8 cellular contexts compared by ENCODE assay signal in genomic region chr17:50079334-50080095, GRCh38. TPM values are rescaled to one million over a fixed set of nuclear protein-coding genes. Genes with fewer than 3 reads are reported as not detected.
A peak's percentile ranks its signal among the peaks of the same experiment; 100 is the strongest.
DNase-seq lines count a peak whose midpoint lies in the region; ATAC-seq, FAIRE-seq and TF ChIP-seq lines count a peak whose summit lies in the region.

No MANE protein-coding gene starts in this region.

- FAIRE-seq in HepG2 (lab: Jason Lieb, UNC), result peak; percentile 85

- ATAC-seq in HepG2 (peak; percentile 92), HG02623 (IDR thresholded peaks at IDR 0.05; ENCODE audit: unreplicated experiment) (no peak)

- no peaks in the 10 kb centered on the region for H3K9me3 ChIP-seq in HepG2 (ENCODE audit: low read length)
- no peaks in the 10 kb centered on the region for H3K9me3 ChIP-seq in thyroid gland
- no peaks in the 10 kb centered on the region for H3K9me3 ChIP-seq in effector memory CD4-positive, alpha-beta T cell (ENCODE audit: control insufficient read depth, low read length)

- no peaks in the 10 kb centered on the region for H3K79me2 ChIP-seq in HepG2 (ENCODE audit: insufficient read depth, low read length)

- H3K27me3 ChIP-seq in HepG2 (ENCODE audit: control insufficient read depth in 1 of 2, insufficient read depth in 2 of 2, low read length in 2 of 2), result peaks cover 0 to 13% of the 10 kb centered on the region in 2 experiments; a peak in 1 of 5 replicates
- H3K27me3 ChIP-seq in thyroid gland, result no peaks in the 10 kb centered on the region
- no peaks in the 10 kb centered on the region for H3K27me3 ChIP-seq in effector memory CD4-positive, alpha-beta T cell (replicated peaks; ENCODE audit: control insufficient read depth, insufficient read depth, low read length, poor library complexity, severe bottlenecking)

- POLR2A ChIA-PET in HepG2 (lab: Yijun Ruan, JAX), result no interaction called here

- TF ChIP-seq CTCF in LNCaP clone FGC (IDR thresholded peaks at IDR 0.05; ENCODE audit: control insufficient read depth, extremely low read depth, insufficient read depth) (peak; percentile 23; the same call in 1 of the 2 replicates), astrocyte of the cerebellum (IDR thresholded peaks at IDR 0.05; ENCODE audit: low read depth, low read length, missing control alignments) (peak; percentile 61), HepG2 (CRISPR knock-in tag; IDR thresholded peaks at IDR 0.05) (peak; percentile 96), thyroid gland (IDR thresholded peaks at IDR 0.05) (peak in 1 of 6 experiments; percentile 11)

- peak; percentile 90 for TF ChIP-seq RAD21 in HepG2 (CRISPR knock-in tag; IDR thresholded peaks at IDR 0.05)

- intact Hi-C loops in HepG2 (cut with micrococcal nuclease; ENCODE audit: unreplicated experiment) (loop anchor here (2.0 to 10.0 kb wide), 2 partner anchors 53 to 215 kb away; no protein-coding TSS in a partner anchor), thyroid gland (cut with DNase I) (no loop called here)

- H3K4me1 ChIP-seq in HepG2 (ENCODE audit: insufficient read depth, low read length), result no peaks in the 10 kb centered on the region
- H3K4me1 ChIP-seq in thyroid gland, result no peaks in the 10 kb centered on the region
- H3K4me1 ChIP-seq in effector memory CD4-positive, alpha-beta T cell (ENCODE audit: control insufficient read depth, insufficient read depth, low read length, poor library complexity, severe bottlenecking), result no peaks in the 10 kb centered on the region

- no peak overlapping the region for H3K27ac ChIP-seq in HepG2 (ENCODE audit: extremely low read length, insufficient read depth, low read length)
- H3K27ac ChIP-seq in thyroid gland, result no peak overlapping the region
- no peak overlapping the region for H3K27ac ChIP-seq in effector memory CD4-positive, alpha-beta T cell (ENCODE audit: insufficient read depth, low read length, poor library complexity, severe bottlenecking)

- no TSS peak for BruUV-seq in HepG2 (replicated peaks; lab: Mats Ljungman, UMichigan)

- in situ Hi-C loops in astrocyte of the cerebellum (cut with HindIII; ENCODE audit: low sequenced_read_pairs), result no loop called here
- in situ Hi-C loops in HepG2 (cut with HindIII; ENCODE audit: extremely low pct_ligation_motif_present, low pct_unique_long_range_greater_than_20kb), result loop anchor here (10.0 kb wide), 1 partner anchor 215 kb away; no protein-coding TSS in a partner anchor

- H3K4me2 ChIP-seq in HepG2 (ENCODE audit: low read depth, low read length), result no peak overlapping the region

- peaks cover 3% of the 10 kb centered on the region; the same call in 1 of the 2 replicates for H4K20me1 ChIP-seq in HepG2 (ENCODE audit: insufficient read depth, low read length)

- DNase-seq in DMS 273 treated with DMSO at 0.1 percent for 48 hours (lab: John Stamatoyannopoulos, UW), result peak; percentile 77
- DNase-seq in LNCaP clone FGC (ENCODE audit: low read depth), result no peak
- no peak for DNase-seq in astrocyte of the cerebellum (ENCODE audit: low read depth)
- peak; percentile 75 for DNase-seq in HepG2 (ENCODE audit: low spot score)
- DNase-seq in thyroid gland, result no peak
- no peak for DNase-seq in effector memory CD4-positive, alpha-beta T cell
- DNase-seq in putamen (ENCODE audit: low spot score), result no peak

- CTCF ChIA-PET in HepG2 (lab: Yijun Ruan, JAX; ENCODE audit: low intra/inter-chr PET ratio, low total read pairs), result interaction anchor here (1.1 to 2.0 kb wide), 7 partner anchors 15 to 510 kb away, joined by 4 to 16 read pairs (median 6); partner anchors contain the start of gene PDK2

- H3K36me3 ChIP-seq in HepG2 (replicated peaks in 1 of 2; ENCODE audit: control insufficient read depth in 1 of 2, insufficient read depth in 2 of 2, low read length in 2 of 2), result no peaks in the 10 kb centered on the region
- peaks cover 71 to 72% of the 10 kb centered on the region in 2 donors for H3K36me3 ChIP-seq in thyroid gland
- peaks cover 12% of the 10 kb centered on the region for H3K36me3 ChIP-seq in effector memory CD4-positive, alpha-beta T cell (ENCODE audit: control insufficient read depth, insufficient read depth, low read length)

- no peak overlapping the region for H3K9ac ChIP-seq in HepG2 (ENCODE audit: insufficient read depth, low read depth, low read length)

- no peak for TF ChIP-seq EP300 in HepG2 (IDR thresholded peaks at IDR 0.05; ENCODE audit: low read depth in 2 of 2, low read length in 2 of 2)
- TF ChIP-seq EP300 in HepG2 (CRISPR knock-in tag; IDR thresholded peaks at IDR 0.05; ENCODE audit: borderline replicate concordance), result no peak

- H3K4me3 ChIP-seq in LNCaP clone FGC (ENCODE audit: low read depth, low read length) (no peak overlapping the region), astrocyte of the cerebellum (ENCODE audit: low read depth, low read length) (no peak overlapping the region), HepG2 (replicated peaks in 1 of 3; ENCODE audit: insufficient read depth in 1 of 3, low read depth in 2 of 3, low read length in 3 of 3) (no peak overlapping the region), thyroid gland (replicated peaks in 1 of 3) (no peak overlapping the region)
- no peak overlapping the region for H3K4me3 ChIP-seq in effector memory CD4-positive, alpha-beta T cell (ENCODE audit: insufficient read depth, low read depth, low read length, poor library complexity, severe bottlenecking)

- TF ChIP-seq POLR2A in HepG2 (IDR thresholded peaks at IDR 0.05; ENCODE audit: insufficient read depth in 1 of 2, low read depth in 2 of 2, low read length in 2 of 2) (no peak), thyroid gland (IDR thresholded peaks at IDR 0.05) (no peak)

- H2AFZ ChIP-seq in HepG2 (ENCODE audit: low read length), result no peak overlapping the region

- 28% methylated on average over 12 of the region's 12 CpGs for WGBS in HepG2 (ENCODE audit: low lambda C conversion rate)
- 82 to 92% methylated on average over 12 of the region's 12 CpGs for WGBS in thyroid gland, 2 donors

RNA-seq across cellular contexts. Expression of gene PDK2, which starts 15.6 kb away (rescaled TPM):
- total RNA-seq in HepG2 (2016; rRNA removed; fragmentation: Illumina TruSeq; extraction: Trizol) (18.5 and 19.2 TPM in 2 replicates), thyroid gland (10 to 100 TPM; 42.5 to 79.3 (median 64.5) TPM)
- total RNA-seq in HepG2 (2016; cell fraction: cytosol; rRNA removed; fragmentation: Illumina TruSeq; extraction: Trizol; ENCODE audit: low read depth), result 6.4 and 13.9 TPM in 2 replicates
- total RNA-seq in HepG2 (2016; cell fraction: insoluble cytoplasmic fraction; rRNA removed; fragmentation: Illumina TruSeq; extraction: Trizol), result 16.2 and 19.8 TPM in 2 replicates
- 10.9 and 11.9 TPM in 2 replicates for total RNA-seq in HepG2 (2016; cell fraction: membrane; rRNA removed; fragmentation: Illumina TruSeq; extraction: Trizol)
- 10.9 and 12.5 TPM in 2 replicates for total RNA-seq in HepG2 (2016; cell fraction: nucleus; rRNA removed; fragmentation: Illumina TruSeq; extraction: Trizol)
- polyA plus RNA-seq in HepG2 (2011; rRNA removed), result 59.7 and 66.6 TPM in 2 replicates
- 33.2 and 46.3 TPM in 2 replicates for polyA plus RNA-seq in HepG2 (2011; cell fraction: cytosol; rRNA removed)
- 86.5 and 102 TPM in 2 replicates for polyA plus RNA-seq in HepG2 (2011; cell fraction: nucleus; rRNA removed)
- 17.2 and 27.4 TPM in 2 replicates for polyA plus RNA-seq in HepG2 (2012)
- polyA plus RNA-seq in HepG2 (2016; cell fraction: cytosol; fragmentation: Illumina TruSeq; extraction: Trizol; ENCODE audit: low read depth), result 9.3 and 10.8 TPM in 2 replicates
- polyA plus RNA-seq in HepG2 (2016; cell fraction: insoluble cytoplasmic fraction; fragmentation: Illumina TruSeq; extraction: Trizol; ENCODE audit: low read depth), result 22.3 and 32.8 TPM in 2 replicates
- polyA plus RNA-seq in HepG2 (2016; cell fraction: membrane; fragmentation: Illumina TruSeq; extraction: Trizol; ENCODE audit: low read depth), result 12.0 and 14.3 TPM in 2 replicates
- 21.9 and 24.6 TPM in 2 replicates for polyA plus RNA-seq in HepG2 (2016; cell fraction: nucleus; fragmentation: Illumina TruSeq; extraction: Trizol; ENCODE audit: insufficient read depth, low read depth)
- 111 and 113 TPM in 2 replicates for polyA minus RNA-seq in HepG2 (2011; rRNA and poly(A)+ RNA removed; ENCODE audit: low replicate concordance)
- polyA minus RNA-seq in HepG2 (2011; cell fraction: cytosol; rRNA and poly(A)+ RNA removed), result 22.7 and 28.5 TPM in 2 replicates
- polyA minus RNA-seq in HepG2 (2011; cell fraction: nucleus; rRNA and poly(A)+ RNA removed), result 44.5 and 48.7 TPM in 2 replicates

RNA-seq across cellular contexts. Expression of gene ITGA3, which starts 23.6 kb away (rescaled TPM):
- 0.69 and 0.77 TPM in 2 replicates for total RNA-seq in HepG2 (2016; rRNA removed; fragmentation: Illumina TruSeq; extraction: Trizol)
- 1.5 and 1.9 TPM in 2 replicates for total RNA-seq in HepG2 (2016; cell fraction: cytosol; rRNA removed; fragmentation: Illumina TruSeq; extraction: Trizol; ENCODE audit: low read depth)
- 0.48 and 1.1 TPM in 2 replicates for total RNA-seq in HepG2 (2016; cell fraction: insoluble cytoplasmic fraction; rRNA removed; fragmentation: Illumina TruSeq; extraction: Trizol)
- total RNA-seq in HepG2 (2016; cell fraction: membrane; rRNA removed; fragmentation: Illumina TruSeq; extraction: Trizol), result 0.28 and 0.62 TPM in 2 replicates
- total RNA-seq in HepG2 (2016; cell fraction: nucleus; rRNA removed; fragmentation: Illumina TruSeq; extraction: Trizol), result 1.3 and 1.8 TPM in 2 replicates
- polyA plus RNA-seq in HepG2 (2011; rRNA removed), result 0.48 and 0.59 TPM in 2 replicates
- polyA plus RNA-seq in HepG2 (2011; cell fraction: cytosol; rRNA removed), result 0.33 and 0.78 TPM in 2 replicates
- 2.6 and 3.3 TPM in 2 replicates for polyA plus RNA-seq in HepG2 (2011; cell fraction: nucleus; rRNA removed)
- polyA plus RNA-seq in HepG2 (2012), result 0.27 and 0.32 TPM in 2 replicates
- polyA plus RNA-seq in HepG2 (2016; cell fraction: cytosol; fragmentation: Illumina TruSeq; extraction: Trizol; ENCODE audit: low read depth), result 0.51 and 0.57 TPM in 2 replicates
- 0.52 and 0.82 TPM in 2 replicates for polyA plus RNA-seq in HepG2 (2016; cell fraction: insoluble cytoplasmic fraction; fragmentation: Illumina TruSeq; extraction: Trizol; ENCODE audit: low read depth)
- 0.30 and 0.48 TPM in 2 replicates for polyA plus RNA-seq in HepG2 (2016; cell fraction: membrane; fragmentation: Illumina TruSeq; extraction: Trizol; ENCODE audit: low read depth)
- polyA plus RNA-seq in HepG2 (2016; cell fraction: nucleus; fragmentation: Illumina TruSeq; extraction: Trizol; ENCODE audit: insufficient read depth, low read depth), result 1.3 and 2.2 TPM in 2 replicates
- 1.4 and 198 TPM in 2 replicates for polyA minus RNA-seq in HepG2 (2011; rRNA and poly(A)+ RNA removed; ENCODE audit: low replicate concordance)
- 2.9 and 6.2 TPM in 2 replicates for polyA minus RNA-seq in HepG2 (2011; cell fraction: cytosol; rRNA and poly(A)+ RNA removed)
- 1.1 and 2.8 TPM in 2 replicates for polyA minus RNA-seq in HepG2 (2011; cell fraction: nucleus; rRNA and poly(A)+ RNA removed)
- total RNA-seq in thyroid gland, result 100 to 1,000 TPM; 145 to 246 (median 172) TPM

RNA-seq across cellular contexts. Expression of gene SAMD14, which starts 50.4 kb away (rescaled TPM):
- 0.07 TPM in 1 of 2 replicates, not detected in the other for total RNA-seq in HepG2 (2016; rRNA removed; fragmentation: Illumina TruSeq; extraction: Trizol)
- 0.18 and 0.20 TPM in 2 replicates for total RNA-seq in HepG2 (2016; cell fraction: cytosol; rRNA removed; fragmentation: Illumina TruSeq; extraction: Trizol; ENCODE audit: low read depth)
- 0.04 TPM in 1 of 2 replicates, not detected in the other for total RNA-seq in HepG2 (2016; cell fraction: insoluble cytoplasmic fraction; rRNA removed; fragmentation: Illumina TruSeq; extraction: Trizol)
- 0.09 and 0.14 TPM in 2 replicates for total RNA-seq in HepG2 (2016; cell fraction: membrane; rRNA removed; fragmentation: Illumina TruSeq; extraction: Trizol)
- 0.09 TPM in 2 replicates for total RNA-seq in HepG2 (2016; cell fraction: nucleus; rRNA removed; fragmentation: Illumina TruSeq; extraction: Trizol)
- polyA plus RNA-seq in HepG2 (2011; rRNA removed), result 0.22 TPM in 1 of 2 replicates, not detected in the other
- 0.01 and 0.04 TPM in 2 replicates for polyA plus RNA-seq in HepG2 (2011; cell fraction: cytosol; rRNA removed)
- polyA plus RNA-seq in HepG2 (2011; cell fraction: nucleus; rRNA removed), result 0.24 and 0.29 TPM in 2 replicates
- 0.08 and 0.11 TPM in 2 replicates for polyA plus RNA-seq in HepG2 (2012)
- polyA plus RNA-seq in HepG2 (2016; cell fraction: cytosol; fragmentation: Illumina TruSeq; extraction: Trizol; ENCODE audit: low read depth), result not detected in 2 replicates
- 0.16 TPM in 1 of 2 replicates, not detected in the other for polyA plus RNA-seq in HepG2 (2016; cell fraction: insoluble cytoplasmic fraction; fragmentation: Illumina TruSeq; extraction: Trizol; ENCODE audit: low read depth)
- polyA plus RNA-seq in HepG2 (2016; cell fraction: membrane; fragmentation: Illumina TruSeq; extraction: Trizol; ENCODE audit: low read depth), result 0.19 TPM in 2 replicates
- polyA plus RNA-seq in HepG2 (2016; cell fraction: nucleus; fragmentation: Illumina TruSeq; extraction: Trizol; ENCODE audit: insufficient read depth, low read depth), result 0.53 TPM in 1 of 2 replicates, not detected in the other
- polyA minus RNA-seq in HepG2 (2011; rRNA and poly(A)+ RNA removed; ENCODE audit: low replicate concordance), result 0.28 and 0.30 TPM in 2 replicates
- polyA minus RNA-seq in HepG2 (2011; cell fraction: cytosol; rRNA and poly(A)+ RNA removed), result 0.09 and 0.20 TPM in 2 replicates
- 0.39 and 0.99 TPM in 2 replicates for polyA minus RNA-seq in HepG2 (2011; cell fraction: nucleus; rRNA and poly(A)+ RNA removed)
- total RNA-seq in thyroid gland, result under 1 TPM; 0.24 to 0.81 (median 0.58) TPM

Comparison
In these comparisons a context has a peak if more than half of its experiments do, and no peak if none do; other contexts are left out.
1. DNase-seq: peak in DMS 273 treated with DMSO at 0.1 percent for 48 hours (single experiment) and HepG2 (single experiment); none in LNCaP clone FGC (single experiment), astrocyte of the cerebellum (single experiment), thyroid gland (0 of 2), effector memory CD4-positive, alpha-beta T cell (0 of 3) and putamen (single experiment).
2. RNA of gene ITGA3, which starts 23.6 kb away (total RNA-seq): 145 to 246 TPM in thyroid gland; 0.28 to 1.9 TPM in HepG2; every median in the first group is over 10 times any median in the second.